22 cellular contexts compared by ENCODE assay signal in the genomic region with DNA sequence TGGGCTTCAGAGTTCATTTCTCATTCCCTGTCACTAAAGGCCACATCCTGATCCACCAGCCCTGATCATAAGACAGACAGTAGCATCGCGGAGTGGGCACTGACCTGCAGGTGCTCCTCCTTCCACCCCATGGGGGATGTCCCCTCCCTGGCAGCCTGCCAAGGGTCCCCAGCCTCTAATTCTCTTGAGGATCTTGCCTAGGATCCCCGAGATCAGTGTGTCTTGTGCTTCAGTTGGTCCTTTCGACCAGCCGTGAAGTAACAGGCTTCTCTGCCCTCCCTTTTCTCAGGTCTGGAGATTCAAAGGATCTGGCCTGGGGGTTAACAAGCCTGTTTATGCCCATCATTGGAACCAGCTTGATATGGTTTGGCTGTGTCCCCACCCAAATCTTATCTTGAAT.
DNase-seq lines count a peak whose midpoint lies in the region; ATAC-seq and TF ChIP-seq lines count a peak whose summit lies in the region.
"Had no signal": no experiment of that assay in that cellular context is flagged by ENCODE, and none has a peak within 500 bp of the region (broad histone marks: within the 10 kb centered on the region; RNA-seq: fewer than 3 reads in every experiment).

No MANE protein-coding gene starts in this region.

- no TSS peak for BruUV-seq in IMR-90 (replicated peaks; lab: Mats Ljungman, UMichigan)

- no peak overlapping the region for H2BK12ac ChIP-seq in neuronal stem cell (ENCODE audit: low read length)

- H3K4ac ChIP-seq in IMR-90 (ENCODE audit: low read depth, low read length), result 0 out of 2 replicates have a peak overlapping the region, but pooled peaks have one; percentile 19
- no peak overlapping the region for H3K4ac ChIP-seq in neuronal stem cell (ENCODE audit: low read length)

- no peak overlapping the region for H3K4me3 Mint-ChIP-seq in stimulated activated memory B cell treated with anti-CD40 and anti-IgM and Interleukin-4, amounts not matched to agents 10 μg/mL and 1 μg/mL and 100 μg/mL, for 72 hours
- H3K4me3 Mint-ChIP-seq: CD4-positive, alpha-beta T cell had no signal

- dilution Hi-C loops in IMR-90 (cut with HindIII; ENCODE audit: low sequenced_read_pairs, unreplicated experiment), result no loop called here

- no peak overlapping the region for H2BK120ac ChIP-seq in IMR-90 (ENCODE audit: low read depth, low read length)
- H2BK120ac ChIP-seq in neuronal stem cell (ENCODE audit: low read depth, low read length), result no peak overlapping the region

- H3K36me3 Mint-ChIP-seq in stimulated activated memory B cell treated with anti-CD40 and anti-IgM and Interleukin-4, amounts not matched to agents 10 μg/mL and 1 μg/mL and 100 μg/mL, for 72 hours, result peaks cover 6% of the 10 kb centered on the region

- no peak overlapping the region for H3K9ac ChIP-seq in IMR-90 (ENCODE audit: low read depth, low read length)
- H3K9ac ChIP-seq in neuronal stem cell (ENCODE audit: low read depth, low read length, poor library complexity), result no peak overlapping the region
- H3K9ac ChIP-seq: BLaER1 had no signal

- H3K27me3 ChIP-seq in heart right ventricle, result no peaks in the 10 kb centered on the region
- no peaks in the 10 kb centered on the region for H3K27me3 ChIP-seq in IMR-90 (ENCODE audit: control insufficient read depth, insufficient read depth, low read length)
- no peaks in the 10 kb centered on the region for H3K27me3 ChIP-seq in neuronal stem cell (ENCODE audit: control insufficient read depth in 3 of 3, insufficient read depth in 3 of 3, low read depth in 1 of 3, low read length in 3 of 3)
- H3K27me3 ChIP-seq: BLaER1 had no signal

- TF ChIP-seq CTCF in heart right ventricle (IDR thresholded peaks at IDR 0.05), result no peak
- no peak for TF ChIP-seq CTCF in IMR-90 (conservative IDR thresholded peaks at IDR 0.05; ENCODE audit: low read depth, low read length)

- H3K9me1 ChIP-seq in IMR-90 (ENCODE audit: insufficient read depth, low read length), result peaks cover 27% of the 10 kb centered on the region

- no peak for DNase-seq in heart right ventricle
- no peak for DNase-seq in Right ventricle myocardium superior
- no peak for DNase-seq in IMR-90
- DNase-seq in neuronal stem cell (ENCODE audit: low spot score), result no peak
- no peak for DNase-seq in NCI-H146 treated with DMSO at 0.1 percent for 48 hours (lab: John Stamatoyannopoulos, UW; ENCODE audit: unreplicated experiment)
- DNase-seq: CD4-positive, alpha-beta T cell; GOT3; KBM-7; NCI-H1105 treated with DMSO at 0.1 percent for 48 hours; NCI-H146; NCI-H2029; NCI-H446 treated with DMSO at 0.1 percent for 48 hours; NCI-H69; RPMI8226; SHP77 had no signal

- intact Hi-C loops in heart right ventricle (cut with DNase I), result loop anchor here in 2 of 10 donors (5.0 to 10.0 kb wide), 2 partner anchors 38 to 70 kb away; a partner anchor contains a TSS
- intact Hi-C loops in Right ventricle myocardium superior (cut with DNase I), result no loop called here
- intact Hi-C loops in IMR-90 (cut with micrococcal nuclease), result no loop called here

- H3K18ac ChIP-seq in IMR-90 (ENCODE audit: low read depth, low read length) (no peak overlapping the region), neuronal stem cell (ENCODE audit: low read length) (peak overlapping the region; percentile 45)

- WGBS in heart right ventricle, 2 donors, result 96% methylated on average over 5 of the region's 5 CpGs
- no CpG with 5 or more reads among the region's 5 CpGs for WGBS in IMR-90 (ENCODE audit: extremely low coverage in 2 of 2, insufficient read length in 1 of 2), 2 experiments
- WGBS in neuronal stem cell (ENCODE audit: extremely low coverage in 2 of 2, insufficient read length in 2 of 2, insufficient replicate concordance in 1 of 2), 2 donors, result no CpG with 5 or more reads among the region's 5 CpGs

- H3K14ac ChIP-seq in IMR-90 (replicated peaks; ENCODE audit: low read depth, low read length), result no peak overlapping the region
- H3K14ac ChIP-seq in neuronal stem cell (ENCODE audit: low read length), result no peak overlapping the region

- H3K9me3 ChIP-seq in heart right ventricle (no peaks in the 10 kb centered on the region), IMR-90 (ENCODE audit: control insufficient read depth, insufficient read depth, low read length) (no peaks in the 10 kb centered on the region), neuronal stem cell (replicated peaks in 1 of 2; ENCODE audit: control insufficient read depth in 2 of 2, insufficient read depth in 1 of 2, low read depth in 1 of 2, low read length in 2 of 2) (no peaks in the 10 kb centered on the region)

- no peak overlapping the region for H2AK9ac ChIP-seq in IMR-90 (replicated peaks; ENCODE audit: low read depth, low read length, poor library complexity)

- peaks cover 13% of the 10 kb centered on the region for H3K9me3 Mint-ChIP-seq in stimulated activated memory B cell treated with anti-CD40 and anti-IgM and Interleukin-4, amounts not matched to agents 10 μg/mL and 1 μg/mL and 100 μg/mL, for 72 hours
- H3K9me3 Mint-ChIP-seq: CD4-positive, alpha-beta T cell had no signal

- no peak overlapping the region for H3K4me3 ChIP-seq in heart right ventricle
- H3K4me3 ChIP-seq in IMR-90 (ENCODE audit: insufficient read depth, low read depth, low read length), result no peak overlapping the region
- H3K4me3 ChIP-seq in neuronal stem cell (ENCODE audit: low read length in 2 of 2), result no peak overlapping the region
- H3K4me3 ChIP-seq: BLaER1, GM12878 had no signal

- no peak overlapping the region for H4K91ac ChIP-seq in IMR-90 (ENCODE audit: insufficient read depth, low read depth, low read length)
- no peak overlapping the region for H4K91ac ChIP-seq in neuronal stem cell (ENCODE audit: low read depth, low read length, poor library complexity)

- H3K36me3 ChIP-seq in heart right ventricle (no peaks in the 10 kb centered on the region), IMR-90 (ENCODE audit: control insufficient read depth, insufficient read depth, low read length) (peaks cover 8% of the 10 kb centered on the region), neuronal stem cell (replicated peaks in 1 of 2; ENCODE audit: control insufficient read depth in 2 of 2, insufficient read depth in 2 of 2, low read length in 2 of 2) (no peaks in the 10 kb centered on the region)
- H3K36me3 ChIP-seq: BLaER1 had no signal

- H2BK5ac ChIP-seq in IMR-90 (ENCODE audit: low read depth, low read length, poor library complexity, severe bottlenecking) (no peak overlapping the region), neuronal stem cell (ENCODE audit: low read length) (no peak overlapping the region)

- in situ Hi-C loops in IMR-90 (cut with MboI; ENCODE audit: low sequenced_read_pairs), result no loop called here

- no peaks in the 10 kb centered on the region for H3K27me3 Mint-ChIP-seq in stimulated activated memory B cell treated with anti-CD40 and anti-IgM and Interleukin-4, amounts not matched to agents 10 μg/mL and 1 μg/mL and 100 μg/mL, for 72 hours
- H3K27me3 Mint-ChIP-seq: CD4-positive, alpha-beta T cell had no signal

- peaks cover 56% of the 10 kb centered on the region for H4K20me1 ChIP-seq in IMR-90 (ENCODE audit: insufficient read depth, low read length)
- H4K20me1 ChIP-seq: BLaER1 had no signal

- no peak for TF ChIP-seq RAD21 in IMR-90 (IDR thresholded peaks at IDR 0.05; ENCODE audit: low read length)

- peaks cover 87% of the 10 kb centered on the region for H3K4me1 Mint-ChIP-seq in stimulated activated memory B cell treated with anti-CD40 and anti-IgM and Interleukin-4, amounts not matched to agents 10 μg/mL and 1 μg/mL and 100 μg/mL, for 72 hours

- no peak overlapping the region for H4K5ac ChIP-seq in IMR-90 (ENCODE audit: low read depth, low read length)

- H3K27ac Mint-ChIP-seq in stimulated activated memory B cell treated with anti-CD40 and anti-IgM and Interleukin-4, amounts not matched to agents 10 μg/mL and 1 μg/mL and 100 μg/mL, for 72 hours, result peak overlapping the region; percentile 14
- H3K27ac Mint-ChIP-seq: CD4-positive, alpha-beta T cell had no signal

- TF ChIP-seq POLR2A in IMR-90 (IDR thresholded peaks at IDR 0.05; ENCODE audit: low read depth, low read length), result no peak

- POLR2A ChIA-PET in IMR-90 (lab: Charles Lee; ENCODE audit: unreplicated experiment), result no interaction called here

- no peak overlapping the region for H2BK20ac ChIP-seq in IMR-90 (ENCODE audit: low read depth, low read length)

- H3K27ac ChIP-seq in heart right ventricle (peak overlapping the region in 7 of 10 donors; percentile 20 to 94 (median 87)), IMR-90 (ENCODE audit: insufficient read depth, low read length) (no peak overlapping the region), neuronal stem cell (replicated peaks; ENCODE audit: low read length) (no peak overlapping the region)
- H3K27ac ChIP-seq: BLaER1 had no signal

- H3K79me1 ChIP-seq in IMR-90 (ENCODE audit: low read depth in 1 of 2, low read length in 2 of 2) (peaks cover 48 to 76% of the 10 kb centered on the region in 2 experiments), neuronal stem cell (ENCODE audit: low read depth, low read length) (no peaks in the 10 kb centered on the region)

- H2AK5ac ChIP-seq in IMR-90 (ENCODE audit: low read depth, low read length), result no peak overlapping the region
- no peak overlapping the region for H2AK5ac ChIP-seq in neuronal stem cell (ENCODE audit: low read depth, low read length)

- H3K4me2 ChIP-seq in IMR-90 (ENCODE audit: low read depth, low read length), result no peak overlapping the region
- no peak overlapping the region for H3K4me2 ChIP-seq in neuronal stem cell (ENCODE audit: insufficient read depth, low read length, poor library complexity, severe bottlenecking)
- H3K4me2 ChIP-seq: BLaER1 had no signal

- no peak for ATAC-seq in heart right ventricle
- no peak for ATAC-seq in Right ventricle myocardium superior (ENCODE audit: poor library complexity)
- no peak for ATAC-seq in IMR-90 (ENCODE audit: low read depth)
- no peak for ATAC-seq in stimulated activated memory B cell treated with anti-CD40 and anti-IgM and Interleukin-4, amounts not matched to agents 10 μg/mL and 1 μg/mL and 100 μg/mL, for 72 hours
- no peak for ATAC-seq in GM18868 (IDR thresholded peaks at IDR 0.05; ENCODE audit: unreplicated experiment)
- no peak for ATAC-seq in HG03139 (IDR thresholded peaks at IDR 0.05; ENCODE audit: unreplicated experiment)
- ATAC-seq: GM12878, HCT116, HepG2 had no signal

- peaks cover 0 to 36% (median 7%) of the 10 kb centered on the region in 9 donors for H3K4me1 ChIP-seq in heart right ventricle
- H3K4me1 ChIP-seq in IMR-90 (ENCODE audit: control insufficient read depth, insufficient read depth, low read length), result peaks cover 16% of the 10 kb centered on the region
- H3K4me1 ChIP-seq in neuronal stem cell (ENCODE audit: control insufficient read depth in 2 of 2, insufficient read depth in 1 of 2, low read depth in 1 of 2, low read length in 2 of 2), result peaks cover 8 to 11% of the 10 kb centered on the region in 2 donors

- no peak overlapping the region for H3K56ac ChIP-seq in IMR-90 (ENCODE audit: extremely low read depth, insufficient read depth, low read length)

- H4K8ac ChIP-seq in IMR-90 (ENCODE audit: low read depth in 2 of 2, low read length in 2 of 2) (no peak overlapping the region), neuronal stem cell (ENCODE audit: low read depth, low read length) (no peak overlapping the region)

- CTCF ChIA-PET in IMR-90 (lab: Yijun Ruan, JAX), result no interaction called here

- no peak overlapping the region for H2AFZ ChIP-seq in IMR-90 (replicated peaks; ENCODE audit: low read length, poor library complexity)
- no peak overlapping the region for H2AFZ ChIP-seq in neuronal stem cell (ENCODE audit: low read length)

- H2BK15ac ChIP-seq in IMR-90 (ENCODE audit: low read depth, low read length), result no peak overlapping the region
- no peak overlapping the region for H2BK15ac ChIP-seq in neuronal stem cell (ENCODE audit: low read length)

- no peak overlapping the region for H3K23ac ChIP-seq in IMR-90 (ENCODE audit: low read depth, low read length)
- H3K23ac ChIP-seq in neuronal stem cell (ENCODE audit: low read depth, low read length, poor library complexity), result no peak overlapping the region

Comparison
In these comparisons a context has a peak if more than half of its experiments do, and no peak if none do; other contexts are left out.
1. H3K27ac ChIP-seq: peak in heart right ventricle (7 of 10); none in IMR-90 (single experiment) and neuronal stem cell (single experiment).